Comparison of ENCODE assay signal across 27 cellular contexts in the genomic region with DNA sequence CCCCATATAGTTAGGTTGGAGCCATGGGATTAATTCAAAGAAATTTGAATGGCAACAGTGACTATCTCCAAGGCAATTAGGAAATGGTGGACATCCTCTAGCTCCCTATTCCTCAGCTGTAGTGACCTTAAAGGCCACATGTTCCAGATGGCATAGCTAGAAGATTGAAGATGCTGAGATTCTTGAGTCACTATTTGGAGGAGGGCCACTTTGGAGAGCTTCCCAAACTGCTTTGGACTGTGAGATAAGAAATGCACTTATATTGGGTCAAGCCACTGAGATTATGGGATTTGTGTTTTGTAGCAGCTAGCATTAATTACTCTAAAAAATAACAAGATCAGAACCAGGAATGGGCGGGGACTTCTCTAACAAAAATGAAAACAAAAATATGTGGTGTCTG.
"Had no signal": no experiment of that assay in that cellular context is flagged by ENCODE, and none has a peak within 500 bp of the region (broad histone marks: within the 10 kb centered on the region; RNA-seq: fewer than 3 reads in every experiment).

No MANE protein-coding gene starts in this region.

- H3K9me3 ChIP-seq: lower lobe of right lung, pancreas, prostate gland, stomach, thoracic aorta, tibial artery, upper lobe of right lung had no signal

- H3K4me3 ChIP-seq: heart right ventricle, hepatocyte, lower lobe of right lung, pancreas, prostate gland, skin epidermis, stomach, thoracic aorta, tibial artery, upper lobe of right lung had no signal

- H3K36me3 ChIP-seq: heart right ventricle, lower lobe of right lung, pancreas, prostate gland, stomach, thoracic aorta, tibial artery, upper lobe of right lung had no signal

- H3K27ac ChIP-seq: heart right ventricle, hepatocyte, lower lobe of right lung, pancreas, prostate gland, skin epidermis, stomach, thoracic aorta, tibial artery, upper lobe of right lung had no signal

- H3K4me1 ChIP-seq: lower lobe of right lung, pancreas, prostate gland, stomach, tibial artery, upper lobe of right lung had no signal

- DNase-seq: heart right ventricle; islet precursor cell; left ventricle myocardium superior; lower lobe of right lung; mammary epithelial cell; mesenchymal stem cell; naive thymus-derived CD8-positive, alpha-beta T cell; nucleus accumbens; pancreas; posterior cingulate gyrus; retina; stimulated activated CD4-positive, alpha-beta T cell treated with anti-CD3 and anti-CD28 coated beads, Interleukin-12 subunit alpha, Interleukin-12 subunit beta, amount 100 ng/mL, for 4 hours; stimulated activated CD4-positive, alpha-beta T cell treated with anti-CD3 and anti-CD28 coated beads, Interleukin-15, amount 100 ng/mL, for 24 hours; stimulated activated CD4-positive, alpha-beta T cell treated with anti-CD3 and anti-CD28 coated beads, Interleukin-2, amount 100 ng/mL, for 24 hours; stimulated activated CD4-positive, alpha-beta T cell treated with anti-CD3 and anti-CD28 coated beads, Interleukin-4, amount 100 ng/mL, for 1 hour; stimulated activated naive B cell treated with anti-CD40 and anti-IgM and Interleukin-4, amounts not matched to agents 10 μg/mL and 1 μg/mL and 100 μg/mL, for 72 hours; stimulated activated naive CD8-positive, alpha-beta T cell treated with anti-CD3 and anti-CD28 coated beads, Interleukin-15, Interleukin-2, amounts not matched to agents 100 U/mL and 50 U/mL, for 24 hours; stomach; tibial artery; trophoblast cell; upper lobe of right lung had no signal

- ATAC-seq: heart right ventricle; left lobe of liver; left ventricle myocardium superior; lower lobe of right lung; naive thymus-derived CD8-positive, alpha-beta T cell; pancreas; sciatic nerve; stimulated activated naive B cell treated with anti-CD40 and anti-IgM and Interleukin-4, amounts not matched to agents 10 μg/mL and 1 μg/mL and 100 μg/mL, for 72 hours; stimulated activated naive CD8-positive, alpha-beta T cell treated with anti-CD3 and anti-CD28 coated beads, Interleukin-15, Interleukin-2, amounts not matched to agents 100 U/mL and 50 U/mL, for 24 hours; upper lobe of right lung had no signal

- H3K27me3 ChIP-seq: heart right ventricle, hepatocyte, pancreas, stomach, tibial artery, upper lobe of right lung had no signal
